Comparison of ENCODE assay signal across 21 cellular contexts in genomic region chr12:95718001-95718400, GRCh38.
DNase-seq lines count a peak whose midpoint lies in the region; ATAC-seq and TF ChIP-seq lines count a peak whose summit lies in the region.
"Had no signal": no experiment of that assay in that cellular context is flagged by ENCODE, and none has a peak within 500 bp of the region (broad histone marks: within the 10 kb centered on the region; RNA-seq: fewer than 3 reads in every experiment).

No MANE protein-coding gene starts in this region.

- no peak overlapping the region for H3K9ac ChIP-seq in mammary epithelial cell (ENCODE audit: insufficient read depth, low read length)
- H3K9ac ChIP-seq: BLaER1 had no signal

- DNase-seq in breast epithelium (ENCODE audit: low spot score in 2 of 2) (no peak), mammary epithelial cell (no peak), kidney tubule cell (ENCODE audit: low spot score) (peak; percentile 4), thoracic aorta (ENCODE audit: low spot score) (no peak), amniotic stem cell (lab: John Stamatoyannopoulos, UW) (no peak), T-helper 1 cell (no peak), AG08396 (ENCODE audit: low spot score) (no peak)
- DNase-seq: activated B cell treated with CpG ODN at 0.5 μM for 24 hours; activated CD4-positive, alpha-beta T cell treated with anti-CD3 and anti-CD28 coated beads, Interleukin-2, amount 50 U/mL, for 4 hours; activated CD8-positive, alpha-beta memory T cell treated with anti-CD3 and anti-CD28 coated beads, Interleukin-2, amount 50 U/mL, for 4 hours; activated naive CD8-positive, alpha-beta T cell treated with anti-CD3 and anti-CD28 coated beads, Interleukin-2, amount 10 ng/mL, durations not matched to agents 7 days and 5 days; effector memory CD8-positive, alpha-beta T cell; NCI-H1092; NCI-H187 treated with DMSO at 0.1 percent for 48 hours; NCI-H524 treated with DMSO at 0.1 percent for 48 hours; posterior cingulate gyrus; upper lobe of left lung had no signal

- no peaks in the 10 kb centered on the region for H3K27me3 ChIP-seq in breast epithelium
- H3K27me3 ChIP-seq in mammary epithelial cell (ENCODE audit: insufficient read depth, low read length): no peaks in the 10 kb centered on the region
- H3K27me3 ChIP-seq in thoracic aorta (replicated peaks; ENCODE audit: insufficient read depth): no peaks in the 10 kb centered on the region
- H3K27me3 ChIP-seq: BLaER1, esophagus muscularis mucosa, upper lobe of left lung had no signal

- in situ Hi-C loops in mammary epithelial cell (cut with MboI; ENCODE audit: low sequenced_read_pairs in 2 of 2): no loop called here

- no peak for ATAC-seq in thoracic aorta (ENCODE audit: insufficient number of reproducible peaks, low FRiP score, low read depth)
- ATAC-seq: effector memory CD8-positive, alpha-beta T cell had no signal

- H3K79me2 ChIP-seq in mammary epithelial cell (ENCODE audit: insufficient read depth, low read length): no peaks in the 10 kb centered on the region

- TF ChIP-seq CTCF in breast epithelium (IDR thresholded peaks at IDR 0.05) (no peak), mammary epithelial cell (conservative IDR thresholded peaks at IDR 0.05 in 1 of 2, IDR thresholded peaks at IDR 0.05 in 1 of 2; ENCODE audit: extremely low read depth in 1 of 2, insufficient read depth in 1 of 2, low read depth in 1 of 2, low read length in 2 of 2) (no peak), thoracic aorta (IDR thresholded peaks at IDR 0.05) (no peak)

- dilution Hi-C loops in mammary epithelial cell (cut with HindIII; ENCODE audit: low sequenced_read_pairs): no loop called here

- H3K4me1 ChIP-seq in breast epithelium (no peaks in the 10 kb centered on the region), mammary epithelial cell (ENCODE audit: insufficient read depth, low read length) (peaks cover 5% of the 10 kb centered on the region), thoracic aorta (ENCODE audit: control insufficient read depth in 1 of 2, low read depth in 2 of 2) (peaks cover 18 to 45% of the 10 kb centered on the region in 2 donors)
- H3K4me1 ChIP-seq: BLaER1 had no signal

- no peak overlapping the region for H2AFZ ChIP-seq in mammary epithelial cell (ENCODE audit: low read depth, low read length)

- CTCF ChIA-PET in mammary epithelial cell (lab: Charles Lee; ENCODE audit: low non-redundant PET): no interaction called here

- H3K36me3 ChIP-seq in breast epithelium (no peaks in the 10 kb centered on the region), mammary epithelial cell (ENCODE audit: insufficient read depth, low read length) (no peaks in the 10 kb centered on the region), thoracic aorta (no peaks in the 10 kb centered on the region)
- H3K36me3 ChIP-seq: BLaER1 had no signal

- H3K27ac ChIP-seq in breast epithelium: peak overlapping the region; percentile 54 to 70
- no peak overlapping the region for H3K27ac ChIP-seq in mammary epithelial cell (ENCODE audit: insufficient read depth, low read depth, low read length)
- peak overlapping the region; percentile 21 to 40 for H3K27ac ChIP-seq in thoracic aorta
- H3K27ac ChIP-seq: BLaER1, esophagus muscularis mucosa, RWPE1 had no signal

- no peaks in the 10 kb centered on the region for H3K9me3 ChIP-seq in breast epithelium
- no peaks in the 10 kb centered on the region for H3K9me3 ChIP-seq in mammary epithelial cell (replicated peaks; ENCODE audit: insufficient read depth, low read length)
- no peaks in the 10 kb centered on the region for H3K9me3 ChIP-seq in thoracic aorta
- H3K9me3 ChIP-seq: BLaER1, esophagus muscularis mucosa, upper lobe of left lung had no signal

- H4K20me1 ChIP-seq in mammary epithelial cell (ENCODE audit: insufficient read depth, low read length): no peaks in the 10 kb centered on the region
- H4K20me1 ChIP-seq: BLaER1 had no signal

- no peak overlapping the region for H3K4me2 ChIP-seq in mammary epithelial cell (ENCODE audit: insufficient read depth, low read depth, low read length)
- H3K4me2 ChIP-seq: BLaER1 had no signal

- WGBS in mammary epithelial cell (ENCODE audit: low coverage, missing lambda C conversion rate): 90% methylated on average over 3 of the region's 3 CpGs

- H3K4me3 ChIP-seq in breast epithelium: no peak overlapping the region
- no peak overlapping the region for H3K4me3 ChIP-seq in mammary epithelial cell (replicated peaks in 1 of 3; ENCODE audit: insufficient read depth in 1 of 3, low read depth in 2 of 3, low read length in 3 of 3)
- peak overlapping the region; percentile 15 for H3K4me3 ChIP-seq in thoracic aorta
- H3K4me3 ChIP-seq: BLaER1, esophagus muscularis mucosa, upper lobe of left lung had no signal

- intact Hi-C loops in breast epithelium (cut with DNase I; ENCODE audit: low total_unique reads): no loop called here
- intact Hi-C loops in mammary epithelial cell (cut with micrococcal nuclease): loop anchor here (10.0 kb wide), 1 partner anchor 67 kb away; no protein-coding TSS in a partner anchor

- BruUV-seq in mammary epithelial cell (replicated peaks; lab: Mats Ljungman, UMichigan): no TSS peak

- TF ChIP-seq POLR2A in breast epithelium (IDR thresholded peaks at IDR 0.05): no peak

TF ChIP-seq in PFSK-1, 5 proteins besides CTCF, POLR2A, EP300 and RAD21:
- TF ChIP-seq SIN3A (IDR thresholded peaks at IDR 0.05; ENCODE audit: borderline replicate concordance, insufficient read depth, low read length) (0 out of 2 replicates have a peak, but pooled peaks have one; percentile 16), TAF1 (IDR thresholded peaks at IDR 0.05; ENCODE audit: borderline replicate concordance, insufficient read depth, low read length) (no peak), POLR2AphosphoS5 (IDR thresholded peaks at IDR 0.05; ENCODE audit: low read depth, low read length) (peak; percentile 33; the same call in 1 of the 2 replicates), FOXP2 (optimal IDR thresholded peaks at IDR 0.05; ENCODE audit: borderline replicate concordance, extremely low read depth, extremely low read length, insufficient read depth) (no peak), REST (IDR thresholded peaks at IDR 0.05; ENCODE audit: insufficient read depth in 1 of 2, low read depth in 2 of 2, low read length in 2 of 2) (no peak)
TF ChIP-seq in PFSK-1: peak in this region for 2.
